In the genomic region with DNA sequence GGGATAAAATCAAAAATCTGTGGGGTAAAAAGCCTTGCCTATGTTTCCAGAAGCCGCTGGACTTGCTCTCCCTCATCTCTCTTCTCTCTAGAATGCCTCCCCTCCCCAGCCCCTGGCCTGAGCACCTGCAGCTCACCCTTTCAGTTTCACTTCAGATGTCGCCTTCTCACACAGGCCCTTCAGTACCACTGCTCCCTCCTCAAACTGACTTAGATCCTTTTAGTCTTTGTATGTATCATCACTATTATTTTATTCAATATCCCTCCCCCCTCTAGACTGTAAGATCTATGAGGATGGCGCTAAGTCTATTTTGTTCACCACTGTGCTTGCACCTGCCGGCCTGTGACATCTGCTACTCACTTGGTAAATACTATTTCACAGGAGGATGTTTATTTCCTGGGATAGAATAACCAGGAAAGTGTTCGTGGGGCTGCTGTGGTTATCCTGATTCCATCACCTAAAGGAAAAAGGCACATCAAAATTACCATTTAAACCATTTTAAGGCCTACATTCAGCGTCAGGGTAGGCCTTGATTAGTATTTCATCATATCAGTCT, we compare ENCODE assay signal across 9 cellular contexts.
DNase-seq lines count a peak whose midpoint lies in the region; ATAC-seq and TF ChIP-seq lines count a peak whose summit lies in the region.
"Had no signal": no experiment of that assay in that cellular context is flagged by ENCODE, and none has a peak within 500 bp of the region (broad histone marks: within the 10 kb centered on the region; RNA-seq: fewer than 3 reads in every experiment).

No MANE protein-coding gene starts in this region.

- CTCF ChIA-PET in activated CD8-positive, alpha-beta T cell treated with anti-CD3 and anti-CD28 coated beads for 36 hours (lab: Charles Lee) = no interaction called here

- no peaks in the 10 kb centered on the region for H3K4me1 ChIP-seq in osteoblast (ENCODE audit: insufficient read depth, low read length)

- no peak overlapping the region for H2AFZ ChIP-seq in osteoblast (ENCODE audit: low read length)

- H3K36me3 ChIP-seq in osteoblast (ENCODE audit: insufficient read depth, low read length) = no peaks in the 10 kb centered on the region

- H3K27ac ChIP-seq in osteoblast (ENCODE audit: low read depth, low read length) = no peak overlapping the region
- H3K27ac ChIP-seq: VCaP had no signal

- intact Hi-C loops in activated CD8-positive, alpha-beta T cell treated with anti-CD3 and anti-CD28 coated beads for 36 hours (cut with micrococcal nuclease) = no loop called here

- peak overlapping the region; percentile 61 for H3K4me3 Mint-ChIP-seq in activated CD8-positive, alpha-beta T cell treated with anti-CD3 and anti-CD28 coated beads for 36 hours
- peak overlapping the region; percentile 46 to 59 for H3K4me3 Mint-ChIP-seq in stimulated activated naive B cell treated with anti-CD40 and anti-IgM and Interleukin-4, amounts not matched to agents 10 μg/mL and 1 μg/mL and 100 μg/mL, for 72 hours

- H3K79me2 ChIP-seq in osteoblast (ENCODE audit: insufficient read depth, low read length) = no peaks in the 10 kb centered on the region

- no peak overlapping the region for H3K4me2 ChIP-seq in osteoblast (ENCODE audit: insufficient read depth, low read length)

- DNase-seq in COR-L47 (lab: John Stamatoyannopoulos, UW) = peak; percentile 54
- peak; percentile 59 for DNase-seq in activated CD8-positive, alpha-beta T cell treated with anti-CD3 and anti-CD28 coated beads for 36 hours
- DNase-seq in stimulated activated naive B cell treated with anti-CD40 and anti-IgM and Interleukin-4, amounts not matched to agents 10 μg/mL and 1 μg/mL and 100 μg/mL, for 72 hours = no peak
- no peak for DNase-seq in NCI-H526 (lab: John Stamatoyannopoulos, UW)
- DNase-seq in osteoblast (ENCODE audit: insufficient read length, low spot score, missing footprints) = no peak
- DNase-seq in central memory CD4-positive, alpha-beta T cell = no peak

- POLR2A ChIA-PET in activated CD8-positive, alpha-beta T cell treated with anti-CD3 and anti-CD28 coated beads for 36 hours (lab: Charles Lee) = no interaction called here

- no peaks in the 10 kb centered on the region for H3K27me3 ChIP-seq in osteoblast (ENCODE audit: insufficient read depth, low read length)

- no peaks in the 10 kb centered on the region for H3K27me3 Mint-ChIP-seq in activated CD8-positive, alpha-beta T cell treated with anti-CD3 and anti-CD28 coated beads for 36 hours
- no peaks in the 10 kb centered on the region for H3K27me3 Mint-ChIP-seq in stimulated activated naive B cell treated with anti-CD40 and anti-IgM and Interleukin-4, amounts not matched to agents 10 μg/mL and 1 μg/mL and 100 μg/mL, for 72 hours

- H3K9me3 ChIP-seq in osteoblast (ENCODE audit: low read depth, low read length) = no peaks in the 10 kb centered on the region

- H3K27ac Mint-ChIP-seq in activated CD8-positive, alpha-beta T cell treated with anti-CD3 and anti-CD28 coated beads for 36 hours = peak overlapping the region; percentile 89
- H3K27ac Mint-ChIP-seq in stimulated activated naive B cell treated with anti-CD40 and anti-IgM and Interleukin-4, amounts not matched to agents 10 μg/mL and 1 μg/mL and 100 μg/mL, for 72 hours = peak overlapping the region; percentile 92

- no peaks in the 10 kb centered on the region for H3K36me3 Mint-ChIP-seq in activated CD8-positive, alpha-beta T cell treated with anti-CD3 and anti-CD28 coated beads for 36 hours (ENCODE audit: low read depth)
- H3K36me3 Mint-ChIP-seq in stimulated activated naive B cell treated with anti-CD40 and anti-IgM and Interleukin-4, amounts not matched to agents 10 μg/mL and 1 μg/mL and 100 μg/mL, for 72 hours = peaks cover 3 to 5% of the 10 kb centered on the region in 2 donors

- TF ChIP-seq CTCF in activated CD8-positive, alpha-beta T cell treated with anti-CD3 and anti-CD28 coated beads for 36 hours (IDR thresholded peaks at IDR 0.05) = no peak
- TF ChIP-seq CTCF in osteoblast (IDR thresholded peaks at IDR 0.05; ENCODE audit: extremely low read depth, low read depth, low read length) = no peak

- ATAC-seq in GM19463 (IDR thresholded peaks at IDR 0.05; ENCODE audit: unreplicated experiment) (peak; percentile 98), HG03565 (IDR thresholded peaks at IDR 0.05; ENCODE audit: unreplicated experiment) (peak; percentile 75)
- peak; percentile 98 for ATAC-seq in activated CD8-positive, alpha-beta T cell treated with anti-CD3 and anti-CD28 coated beads for 36 hours
- peak; percentile 86 to 87 for ATAC-seq in stimulated activated naive B cell treated with anti-CD40 and anti-IgM and Interleukin-4, amounts not matched to agents 10 μg/mL and 1 μg/mL and 100 μg/mL, for 72 hours (replicated peaks)

- no peaks in the 10 kb centered on the region for H3K9me3 Mint-ChIP-seq in activated CD8-positive, alpha-beta T cell treated with anti-CD3 and anti-CD28 coated beads for 36 hours
- no peaks in the 10 kb centered on the region for H3K9me3 Mint-ChIP-seq in stimulated activated naive B cell treated with anti-CD40 and anti-IgM and Interleukin-4, amounts not matched to agents 10 μg/mL and 1 μg/mL and 100 μg/mL, for 72 hours

- H3K4me1 Mint-ChIP-seq in activated CD8-positive, alpha-beta T cell treated with anti-CD3 and anti-CD28 coated beads for 36 hours (ENCODE audit: low read depth) = peaks cover 38% of the 10 kb centered on the region
- peaks cover 8 to 30% of the 10 kb centered on the region in 2 donors for H3K4me1 Mint-ChIP-seq in stimulated activated naive B cell treated with anti-CD40 and anti-IgM and Interleukin-4, amounts not matched to agents 10 μg/mL and 1 μg/mL and 100 μg/mL, for 72 hours

- no peak overlapping the region for H3K4me3 ChIP-seq in osteoblast (ENCODE audit: insufficient read depth, low read length)

- no peaks in the 10 kb centered on the region for H4K20me1 ChIP-seq in osteoblast (ENCODE audit: insufficient read depth, low read length)

Comparison
In these comparisons a context has a peak if more than half of its experiments do, and no peak if none do; other contexts are left out.
1. DNase-seq: peak in COR-L47 (single experiment) and activated CD8-positive, alpha-beta T cell treated with anti-CD3 and anti-CD28 coated beads for 36 hours (single experiment); none in stimulated activated naive B cell treated with anti-CD40 and anti-IgM and Interleukin-4, amounts not matched to agents 10 μg/mL and 1 μg/mL and 100 μg/mL, for 72 hours (single experiment), NCI-H526 (0 of 2), osteoblast (single experiment) and central memory CD4-positive, alpha-beta T cell (single experiment).
2. Peak in every context shown above with its lines, with median percentiles within 50 percentile points of each other: ATAC-seq.